13 cellular contexts compared by ENCODE assay signal in the genomic region with DNA sequence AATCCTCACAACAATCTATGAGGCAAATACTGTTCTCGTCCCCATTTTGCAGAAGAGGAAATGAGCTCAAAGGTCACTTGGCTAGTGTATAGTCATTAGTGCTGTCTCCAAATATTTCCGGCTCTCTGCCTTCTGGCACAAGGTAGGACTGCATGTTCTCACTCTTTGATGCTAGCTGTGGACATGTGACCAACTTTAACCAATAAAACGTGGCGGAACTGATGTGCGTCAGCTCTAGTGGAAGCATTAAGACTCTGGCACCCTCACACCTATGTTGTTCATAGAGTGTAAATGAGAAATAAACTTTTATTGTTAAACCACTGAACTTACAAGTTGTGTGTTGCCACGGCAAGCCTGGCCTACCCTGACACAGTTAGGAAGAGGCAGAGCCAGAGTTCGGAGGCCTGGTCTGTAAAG. TPM values are rescaled to one million over a fixed set of nuclear protein-coding genes. Genes with fewer than 3 reads are reported as not detected.
A peak's percentile ranks its signal among the peaks of the same experiment; 100 is the strongest.
DNase-seq lines count a peak whose midpoint lies in the region; ATAC-seq and TF ChIP-seq lines count a peak whose summit lies in the region.
"Had no signal": no experiment of that assay in that cellular context is flagged by ENCODE, and none has a peak within 500 bp of the region (broad histone marks: within the 10 kb centered on the region; RNA-seq: fewer than 3 reads in every experiment).

No MANE protein-coding gene starts in this region.

- H3K23ac ChIP-seq in mesenchymal stem cell (ENCODE audit: low read length in 2 of 2): no peak overlapping the region

- no peak overlapping the region for H3K4ac ChIP-seq in mesenchymal stem cell (ENCODE audit: low read depth in 1 of 2, low read length in 2 of 2)

- H2BK12ac ChIP-seq in mesenchymal stem cell (ENCODE audit: low read length in 2 of 2): no peak overlapping the region

- ATAC-seq in left lung: peak; percentile 51
- ATAC-seq: stimulated activated naive B cell treated with anti-CD40 and anti-IgM and Interleukin-4, amounts not matched to agents 10 μg/mL and 1 μg/mL and 100 μg/mL, for 72 hours had no signal

- TF ChIP-seq CTCF in NB4 (IDR thresholded peaks at IDR 0.05; ENCODE audit: low read depth, low read length) (no peak), cardiac fibroblast (IDR thresholded peaks at IDR 0.05; ENCODE audit: low read depth, low read length) (no peak), left lung (IDR thresholded peaks at IDR 0.05) (no peak), testis (IDR thresholded peaks at IDR 0.05) (no peak)

- no peak overlapping the region for H3K18ac ChIP-seq in mesenchymal stem cell (ENCODE audit: low read depth in 1 of 2, low read length in 2 of 2)

- WGBS in testis, 2 donors: 63 to 70% methylated on average over 7 of the region's 7 CpGs
- 86% methylated on average over 7 of the region's 7 CpGs for WGBS in mesenchymal stem cell

- H2BK120ac ChIP-seq in mesenchymal stem cell (ENCODE audit: low read depth, low read length): no peak overlapping the region

- H3K4me3 ChIP-seq in NB4 (ENCODE audit: low read depth, low read length): no peak overlapping the region
- H3K4me3 ChIP-seq in cardiac fibroblast (replicated peaks in 1 of 2; ENCODE audit: low read depth in 2 of 2, low read length in 2 of 2): no peak overlapping the region
- no peak overlapping the region for H3K4me3 ChIP-seq in left lung
- H3K4me3 ChIP-seq in testis: no peak overlapping the region
- H3K4me3 ChIP-seq in mesenchymal stem cell (ENCODE audit: insufficient read depth in 1 of 2, low read depth in 1 of 2, low read length in 2 of 2): no peak overlapping the region

- no peak for TF ChIP-seq POLR2A in NB4 (IDR thresholded peaks at IDR 0.05; ENCODE audit: extremely low read depth, insufficient read length)
- no peak for TF ChIP-seq POLR2A in testis (IDR thresholded peaks at IDR 0.05)

- H4K91ac ChIP-seq in mesenchymal stem cell (ENCODE audit: low read length): no peak overlapping the region

- H3K4me1 ChIP-seq in left lung (peaks cover 11 to 56% of the 10 kb centered on the region in 2 donors), testis (peaks cover 4% of the 10 kb centered on the region), mesenchymal stem cell (ENCODE audit: control insufficient read depth, insufficient read depth, low read depth, low read length) (peaks cover 15% of the 10 kb centered on the region)

- no peak overlapping the region for H3K14ac ChIP-seq in mesenchymal stem cell (ENCODE audit: low read length in 2 of 2)

- H4K8ac ChIP-seq in mesenchymal stem cell (ENCODE audit: low read length): no peak overlapping the region

- DNase-seq in NB4 (ENCODE audit: low read depth) (peak; percentile 40), cardiac fibroblast (ENCODE audit: low read depth in 2 of 2) (peak; percentile 45 to 69), left lung (no peak), testis (peak; percentile 56), NCI-H524 (lab: John Stamatoyannopoulos, UW) (no peak), NCI-H187 (lab: John Stamatoyannopoulos, UW) (no peak), DMS79 (lab: John Stamatoyannopoulos, UW) (no peak), mesenchymal stem cell (no peak)
- DNase-seq: activated B cell treated with CpG ODN at 0.5 μM for 24 hours; activated T-cell treated with anti-CD3 and anti-CD28 coated beads, Interleukin-2, amount 50 U/mL, for 72 hours; Calu3; H7; stimulated activated naive B cell treated with anti-CD40 and anti-IgM and Interleukin-4, amounts not matched to agents 10 μg/mL and 1 μg/mL and 100 μg/mL, for 72 hours had no signal

- no peaks in the 10 kb centered on the region for H3K36me3 ChIP-seq in left lung
- H3K36me3 ChIP-seq in testis (ENCODE audit: low read depth, missing control alignments): no peaks in the 10 kb centered on the region
- H3K36me3 ChIP-seq in mesenchymal stem cell (ENCODE audit: control insufficient read depth in 1 of 2, insufficient read depth in 2 of 2, low read depth in 1 of 2, low read length in 2 of 2): no peaks in the 10 kb centered on the region

- H2BK15ac ChIP-seq in mesenchymal stem cell (ENCODE audit: low read depth, poor library complexity, severe bottlenecking): no peak overlapping the region

- no peak overlapping the region for H2AFZ ChIP-seq in mesenchymal stem cell (ENCODE audit: low read depth, low read length)

- H3K79me1 ChIP-seq in mesenchymal stem cell (replicated peaks; ENCODE audit: low read length, poor library complexity, severe bottlenecking): no peaks in the 10 kb centered on the region

- H3K9ac ChIP-seq in mesenchymal stem cell (ENCODE audit: low read length): no peak overlapping the region

- H2BK5ac ChIP-seq in mesenchymal stem cell (ENCODE audit: low read depth, low read length, poor library complexity, severe bottlenecking): no peak overlapping the region

- H3K27me3 ChIP-seq in left lung: no peaks in the 10 kb centered on the region
- H3K27me3 ChIP-seq in testis: no peaks in the 10 kb centered on the region
- H3K27me3 ChIP-seq in mesenchymal stem cell (ENCODE audit: control insufficient read depth in 1 of 2, insufficient read depth in 1 of 2, low read length in 2 of 2): peaks cover 0 to 4% of the 10 kb centered on the region in 2 experiments

- no peak overlapping the region for H2AK5ac ChIP-seq in mesenchymal stem cell (ENCODE audit: low read length, severe bottlenecking)

- H3K27ac ChIP-seq in left lung: peak overlapping the region in 1 of 2 donors; percentile 70
- H3K27ac ChIP-seq in testis: peak overlapping the region in 1 of 2 donors; percentile 5
- H3K27ac ChIP-seq in mesenchymal stem cell (ENCODE audit: low read length, poor library complexity, severe bottlenecking): no peak overlapping the region

- intact Hi-C loops in left lung (cut with DNase I) (no loop called here), testis (cut with DNase I; ENCODE audit: low total_unique reads) (no loop called here)

- H3K9me3 ChIP-seq in left lung (no peaks in the 10 kb centered on the region), testis (no peaks in the 10 kb centered on the region), mesenchymal stem cell (ENCODE audit: control insufficient read depth, low read length) (no peaks in the 10 kb centered on the region)

- H3K4me2 ChIP-seq in mesenchymal stem cell (ENCODE audit: low read length, poor library complexity, severe bottlenecking): no peak overlapping the region

RNA-seq across cellular contexts. Expression of gene KIF21B, which starts 5.0 kb away (rescaled TPM):
- total RNA-seq in left lung: 1 to 10 TPM; 2.0 to 7.9 TPM
- 10 to 100 TPM; 23.3 to 32.7 TPM for total RNA-seq in testis
- 32.3 TPM for polyA plus RNA-seq in testis (ENCODE audit: insufficient read depth, low read depth, low replicate concordance)
- 1.1 TPM for polyA plus RNA-seq in mesenchymal stem cell (2013, experiment 1 of 2)
- 1.1 TPM for polyA plus RNA-seq in mesenchymal stem cell (2013, experiment 2 of 2)

Comparison
In these comparisons a context has a peak if more than half of its experiments do, and no peak if none do; other contexts are left out.
1. DNase-seq: peak in NB4 (single experiment), cardiac fibroblast (2 of 2) and testis (single experiment); none in left lung (0 of 2), NCI-H524 (0 of 2), NCI-H187 (0 of 2), DMS79 (single experiment) and mesenchymal stem cell (single experiment).